ENCODE assay signal across 8 cellular contexts in the genomic region with DNA sequence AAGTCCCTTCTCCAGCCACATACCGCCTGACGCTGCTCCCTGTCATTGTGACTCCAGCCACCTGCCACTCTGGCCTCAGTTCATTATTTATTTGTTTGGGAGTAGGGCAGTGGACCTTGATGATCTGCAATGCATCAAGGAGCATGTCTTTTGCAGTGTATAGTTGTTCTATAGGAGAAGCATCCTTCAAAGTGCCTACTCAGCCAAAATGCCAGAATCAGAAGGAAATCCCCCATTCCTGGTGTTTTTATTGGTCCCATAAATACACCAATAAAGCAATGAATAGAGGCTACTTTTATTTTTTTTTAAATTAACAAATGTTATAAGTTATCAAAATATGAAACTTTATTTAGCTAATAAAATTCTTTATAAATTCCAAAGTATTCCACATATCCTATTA.
"Had no signal": no experiment of that assay in that cellular context is flagged by ENCODE, and none has a peak within 500 bp of the region (broad histone marks: within the 10 kb centered on the region; RNA-seq: fewer than 3 reads in every experiment).

No MANE protein-coding gene starts in this region.

- DNase-seq: GDM1, GF-D8 had no signal

- FAIRE-seq: G401.6, GM12878, GM12891, GM12892, GM18507, GM19239 had no signal

- H3K4me3 ChIP-seq: GM12878 had no signal

- ATAC-seq: GM12878 had no signal
